Comparison of ENCODE assay signal across 8 cellular contexts in genomic region chr1:29179641-29180184, GRCh38. TPM values are rescaled to one million over a fixed set of nuclear protein-coding genes. Genes with fewer than 3 reads are reported as not detected.
DNase-seq lines count a peak whose midpoint lies in the region; ATAC-seq and TF ChIP-seq lines count a peak whose summit lies in the region.

No MANE protein-coding gene starts in this region.

- peak overlapping the region; percentile 98 for H3K27ac Mint-ChIP-seq in activated naive CD4-positive, alpha-beta T cell treated with anti-CD3 and anti-CD28 coated beads for 36 hours
- peak overlapping the region; percentile 92 for H3K27ac Mint-ChIP-seq in activated naive CD8-positive, alpha-beta T cell treated with anti-CD3 and anti-CD28 coated beads, Interleukin-2, amount 50 U/mL, for 24 hours

- no peak for TF ChIP-seq POLR2A in upper lobe of left lung (IDR thresholded peaks at IDR 0.05)

- H3K9me3 ChIP-seq in left lung (no peaks in the 10 kb centered on the region), upper lobe of left lung (no peaks in the 10 kb centered on the region)

- 14 to 22% methylated on average over 4 of the region's 4 CpGs for WGBS in upper lobe of left lung, 2 donors

- DNase-seq in activated naive CD4-positive, alpha-beta T cell treated with anti-CD3 and anti-CD28 coated beads for 36 hours: no peak
- no peak for DNase-seq in activated naive CD4-positive, alpha-beta T cell (lab: John Stamatoyannopoulos, UW)
- no peak for DNase-seq in activated naive CD8-positive, alpha-beta T cell treated with anti-CD3 and anti-CD28 coated beads, Interleukin-2, amount 50 U/mL, for 24 hours
- DNase-seq in left lung: no peak
- DNase-seq in upper lobe of left lung: no peak
- no peak for DNase-seq in NCI-H2081 (lab: John Stamatoyannopoulos, UW)
- DNase-seq in HK-2 (ENCODE audit: unreplicated experiment): no peak
- no peak for DNase-seq in islet precursor cell

- no peak for TF ChIP-seq EP300 in upper lobe of left lung (IDR thresholded peaks at IDR 0.05)

- CTCF ChIA-PET in activated naive CD4-positive, alpha-beta T cell treated with anti-CD3 and anti-CD28 coated beads for 36 hours (lab: Charles Lee): interaction anchor here (0.6 to 1.7 kb wide), 3 partner anchors 23 to 303 kb away, joined by 3 to 7 read pairs (median 6); no protein-coding TSS in a partner anchor

- H3K4me3 ChIP-seq in left lung: peak overlapping the region; percentile 75 to 95
- peak overlapping the region in 3 of 4 donors; percentile 73 to 93 (median 93) for H3K4me3 ChIP-seq in upper lobe of left lung

- H3K36me3 ChIP-seq in left lung: peaks cover 0 to 11% of the 10 kb centered on the region in 2 donors
- peaks cover 0 to 7% (median 2%) of the 10 kb centered on the region in 4 donors for H3K36me3 ChIP-seq in upper lobe of left lung

- intact Hi-C loops in activated naive CD4-positive, alpha-beta T cell treated with anti-CD3 and anti-CD28 coated beads for 36 hours (cut with micrococcal nuclease): loop anchor here (2.0 to 5.0 kb wide), 4 partner anchors 51 to 537 kb away; partner anchors contain the start of genes MECR, TAF12 and TMEM200B
- intact Hi-C loops in left lung (cut with DNase I): no loop called here

- H3K4me1 ChIP-seq in left lung (peaks cover 35 to 71% of the 10 kb centered on the region in 2 donors), upper lobe of left lung (peaks cover 49 to 68% (median 55%) of the 10 kb centered on the region in 4 donors)

- H3K36me3 Mint-ChIP-seq in activated naive CD4-positive, alpha-beta T cell treated with anti-CD3 and anti-CD28 coated beads for 36 hours (ENCODE audit: low read depth): peaks cover 42% of the 10 kb centered on the region
- peaks cover 40% of the 10 kb centered on the region for H3K36me3 Mint-ChIP-seq in activated naive CD8-positive, alpha-beta T cell treated with anti-CD3 and anti-CD28 coated beads, Interleukin-2, amount 50 U/mL, for 24 hours (ENCODE audit: low read depth)

- peak overlapping the region; percentile 93 for H3K4me3 Mint-ChIP-seq in activated naive CD4-positive, alpha-beta T cell treated with anti-CD3 and anti-CD28 coated beads for 36 hours
- peak overlapping the region; percentile 90 for H3K4me3 Mint-ChIP-seq in activated naive CD8-positive, alpha-beta T cell treated with anti-CD3 and anti-CD28 coated beads, Interleukin-2, amount 50 U/mL, for 24 hours

- H3K9me3 Mint-ChIP-seq in activated naive CD4-positive, alpha-beta T cell treated with anti-CD3 and anti-CD28 coated beads for 36 hours: no peaks in the 10 kb centered on the region
- H3K9me3 Mint-ChIP-seq in activated naive CD8-positive, alpha-beta T cell treated with anti-CD3 and anti-CD28 coated beads, Interleukin-2, amount 50 U/mL, for 24 hours: no peaks in the 10 kb centered on the region

- H3K27ac ChIP-seq in left lung (peak overlapping the region; percentile 49 to 100), upper lobe of left lung (peak overlapping the region; percentile 100)

- no peak for ATAC-seq in activated naive CD8-positive, alpha-beta T cell treated with anti-CD3 and anti-CD28 coated beads, Interleukin-2, amount 50 U/mL, for 24 hours
- ATAC-seq in left lung (no peak), upper lobe of left lung (ENCODE audit: low FRiP score in 2 of 2) (no peak)

- no peaks in the 10 kb centered on the region for H3K27me3 ChIP-seq in left lung
- no peaks in the 10 kb centered on the region for H3K27me3 ChIP-seq in upper lobe of left lung

- no peaks in the 10 kb centered on the region for H3K27me3 Mint-ChIP-seq in activated naive CD4-positive, alpha-beta T cell treated with anti-CD3 and anti-CD28 coated beads for 36 hours (ENCODE audit: low read depth)
- no peaks in the 10 kb centered on the region for H3K27me3 Mint-ChIP-seq in activated naive CD8-positive, alpha-beta T cell treated with anti-CD3 and anti-CD28 coated beads, Interleukin-2, amount 50 U/mL, for 24 hours

- H3K4me1 Mint-ChIP-seq in activated naive CD4-positive, alpha-beta T cell treated with anti-CD3 and anti-CD28 coated beads for 36 hours (ENCODE audit: low read depth): peaks cover 44% of the 10 kb centered on the region
- peaks cover 55% of the 10 kb centered on the region for H3K4me1 Mint-ChIP-seq in activated naive CD8-positive, alpha-beta T cell treated with anti-CD3 and anti-CD28 coated beads, Interleukin-2, amount 50 U/mL, for 24 hours

- TF ChIP-seq CTCF in left lung (IDR thresholded peaks at IDR 0.05) (no peak), upper lobe of left lung (IDR thresholded peaks at IDR 0.05) (no peak)

RNA-seq across cellular contexts. Expression of gene SRSF4, which starts 2.0 kb away (rescaled TPM):
- total RNA-seq in activated naive CD4-positive, alpha-beta T cell treated with anti-CD3 and anti-CD28 coated beads for 36 hours: 100 to 1,000 TPM; 166 to 170 TPM
- 10 to 100 TPM; 66.0 to 70.0 TPM for total RNA-seq in left lung
- 100 to 1,000 TPM in 1 of 6 donors, 10 to 100 TPM in 5; 47.6 to 117 (median 74.0) TPM for total RNA-seq in upper lobe of left lung

RNA-seq across cellular contexts. Expression of gene MECR, which starts 51.0 kb away (rescaled TPM):
- 10 to 100 TPM; 35.7 to 36.3 TPM for total RNA-seq in activated naive CD4-positive, alpha-beta T cell treated with anti-CD3 and anti-CD28 coated beads for 36 hours
- 10 to 100 TPM; 19.2 to 20.6 TPM for total RNA-seq in left lung
- 10 to 100 TPM; 16.7 to 30.1 (median 18.5) TPM for total RNA-seq in upper lobe of left lung

RNA-seq across cellular contexts. Expression of gene TMEM200B, which starts 56.0 kb away (rescaled TPM):
- 1 to 10 TPM; 2.6 to 2.7 TPM for total RNA-seq in activated naive CD4-positive, alpha-beta T cell treated with anti-CD3 and anti-CD28 coated beads for 36 hours
- total RNA-seq in left lung (1 to 10 TPM; 5.7 to 6.2 TPM), upper lobe of left lung (1 to 10 TPM; 2.1 to 6.6 (median 3.5) TPM)

RNA-seq across cellular contexts. Expression of gene PTPRU, which starts 56.6 kb away (rescaled TPM):
- total RNA-seq in activated naive CD4-positive, alpha-beta T cell treated with anti-CD3 and anti-CD28 coated beads for 36 hours: under 1 TPM; 0.15 to 0.38 TPM
- total RNA-seq in left lung: 10 to 100 TPM; 28.8 to 45.4 TPM
- 10 to 100 TPM; 44.5 to 87.2 (median 70.1) TPM for total RNA-seq in upper lobe of left lung
